In genomic region chr15:62644874-62645755, GRCh38 we compare ENCODE assay signal across 1 cellular context.
TF ChIP-seq lines count a peak whose summit lies in the region.

No MANE protein-coding gene starts in this region.

TF ChIP-seq in GM23338, 12 proteins besides CTCF, POLR2A, EP300 and RAD21 (continued from another document):
- TF ChIP-seq, protein P1, sequence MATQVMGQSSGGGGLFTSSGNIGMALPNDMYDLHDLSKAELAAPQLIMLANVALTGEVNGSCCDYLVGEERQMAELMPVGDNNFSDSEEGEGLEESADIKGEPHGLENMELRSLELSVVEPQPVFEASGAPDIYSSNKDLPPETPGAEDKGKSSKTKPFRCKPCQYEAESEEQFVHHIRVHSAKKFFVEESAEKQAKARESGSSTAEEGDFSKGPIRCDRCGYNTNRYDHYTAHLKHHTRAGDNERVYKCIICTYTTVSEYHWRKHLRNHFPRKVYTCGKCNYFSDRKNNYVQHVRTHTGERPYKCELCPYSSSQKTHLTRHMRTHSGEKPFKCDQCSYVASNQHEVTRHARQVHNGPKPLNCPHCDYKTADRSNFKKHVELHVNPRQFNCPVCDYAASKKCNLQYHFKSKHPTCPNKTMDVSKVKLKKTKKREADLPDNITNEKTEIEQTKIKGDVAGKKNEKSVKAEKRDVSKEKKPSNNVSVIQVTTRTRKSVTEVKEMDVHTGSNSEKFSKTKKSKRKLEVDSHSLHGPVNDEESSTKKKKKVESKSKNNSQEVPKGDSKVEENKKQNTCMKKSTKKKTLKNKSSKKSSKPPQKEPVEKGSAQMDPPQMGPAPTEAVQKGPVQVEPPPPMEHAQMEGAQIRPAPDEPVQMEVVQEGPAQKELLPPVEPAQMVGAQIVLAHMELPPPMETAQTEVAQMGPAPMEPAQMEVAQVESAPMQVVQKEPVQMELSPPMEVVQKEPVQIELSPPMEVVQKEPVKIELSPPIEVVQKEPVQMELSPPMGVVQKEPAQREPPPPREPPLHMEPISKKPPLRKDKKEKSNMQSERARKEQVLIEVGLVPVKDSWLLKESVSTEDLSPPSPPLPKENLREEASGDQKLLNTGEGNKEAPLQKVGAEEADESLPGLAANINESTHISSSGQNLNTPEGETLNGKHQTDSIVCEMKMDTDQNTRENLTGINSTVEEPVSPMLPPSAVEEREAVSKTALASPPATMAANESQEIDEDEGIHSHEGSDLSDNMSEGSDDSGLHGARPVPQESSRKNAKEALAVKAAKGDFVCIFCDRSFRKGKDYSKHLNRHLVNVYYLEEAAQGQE (IDR thresholded peaks at IDR 0.05; ENCODE audit: unreplicated experiment) = no peak
- TF ChIP-seq STAT1 (IDR thresholded peaks at IDR 0.05; ENCODE audit: unreplicated experiment) (no peak), ZNF331 (CRISPR knock-in tag; IDR thresholded peaks at IDR 0.05; ENCODE audit: low read depth) (no peak), EZH2 (IDR thresholded peaks at IDR 0.05; ENCODE audit: low read depth, unreplicated experiment) (no peak)
